ENCODE assay signal across 8 cellular contexts in the genomic region with DNA sequence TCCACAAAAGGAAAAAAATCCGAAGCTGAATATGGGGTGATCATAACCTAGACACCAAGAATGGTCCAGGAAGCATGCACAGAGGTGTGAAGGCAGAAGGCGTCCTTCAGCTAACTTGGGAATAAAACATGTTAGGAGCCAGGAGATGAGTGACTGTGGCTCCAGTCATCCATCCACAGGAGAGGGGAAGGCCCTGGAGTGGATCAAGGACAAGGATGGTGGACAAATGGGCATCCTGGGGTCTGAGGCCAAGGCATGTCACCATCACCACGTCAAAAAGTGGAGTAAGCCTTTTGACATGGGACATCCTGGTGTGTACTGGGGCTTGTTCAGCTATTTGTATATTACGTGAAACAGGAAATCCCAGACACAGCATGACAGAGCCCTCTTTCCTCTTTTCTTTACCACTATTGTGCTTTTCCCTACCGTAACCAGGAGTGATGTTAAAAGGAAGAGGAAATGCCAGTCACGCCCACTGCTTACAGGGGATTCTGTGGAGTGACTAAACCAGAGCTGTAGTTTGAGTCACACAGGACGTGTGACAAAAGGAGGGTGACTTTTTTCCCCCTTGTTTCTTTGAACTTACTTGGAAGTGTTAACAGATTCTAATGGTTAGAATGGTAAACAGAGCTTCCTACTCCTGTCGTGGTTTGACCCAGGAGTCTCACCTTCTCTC. TPM values are rescaled to one million over a fixed set of nuclear protein-coding genes. Genes with fewer than 3 reads are reported as not detected.
DNase-seq lines count a peak whose midpoint lies in the region; ATAC-seq and TF ChIP-seq lines count a peak whose summit lies in the region.

No MANE protein-coding gene starts in this region.

- H3K27me3 Mint-ChIP-seq in neural crest cell (ENCODE audit: low read depth): no peaks in the 10 kb centered on the region

- peak; percentile 54 for ATAC-seq in HG03064 (IDR thresholded peaks at IDR 0.05; ENCODE audit: low read depth, unreplicated experiment)
- ATAC-seq in GM18519 (IDR thresholded peaks at IDR 0.05; ENCODE audit: low FRiP score, unreplicated experiment): no peak

- WGBS in SK-N-SH (ENCODE audit: low lambda C conversion rate): 44% methylated on average over 8 of the region's 8 CpGs

- no peak overlapping the region for H3K4me2 ChIP-seq in SK-N-SH

- TF ChIP-seq EP300 in SK-N-SH (IDR thresholded peaks at IDR 0.05; ENCODE audit: borderline replicate concordance in 1 of 2, low read depth in 1 of 2, low read length in 1 of 2): no peak

- CTCF ChIA-PET in SK-N-SH (lab: Yijun Ruan, JAX): no interaction called here

- H3K27me3 ChIP-seq in effector memory CD4-positive, alpha-beta T cell (replicated peaks; ENCODE audit: control insufficient read depth, insufficient read depth, low read length, poor library complexity, severe bottlenecking): no peaks in the 10 kb centered on the region
- H3K27me3 ChIP-seq in SK-N-SH (ENCODE audit: insufficient read depth): no peaks in the 10 kb centered on the region; the same call in 1 of the 2 replicates

- H3K9me2 ChIP-seq in SK-N-SH: no peaks in the 10 kb centered on the region

- no peaks in the 10 kb centered on the region for H3K36me3 ChIP-seq in effector memory CD4-positive, alpha-beta T cell (ENCODE audit: control insufficient read depth, insufficient read depth, low read length)
- no peaks in the 10 kb centered on the region for H3K36me3 ChIP-seq in SK-N-SH (replicated peaks in 1 of 2; ENCODE audit: control insufficient read depth in 1 of 2, insufficient read depth in 2 of 2, low read length in 1 of 2)

- peaks cover 12% of the 10 kb centered on the region for H3K4me1 ChIP-seq in effector memory CD4-positive, alpha-beta T cell (ENCODE audit: control insufficient read depth, insufficient read depth, low read length, poor library complexity, severe bottlenecking)
- no peaks in the 10 kb centered on the region; a peak in 1 of 4 replicates for H3K4me1 ChIP-seq in SK-N-SH (ENCODE audit: control insufficient read depth in 1 of 2, insufficient read depth in 2 of 2, low read depth in 1 of 2, low read length in 1 of 2)

- no peak for TF ChIP-seq CTCF in neural crest cell (conservative IDR thresholded peaks at IDR 0.05)
- no peak for TF ChIP-seq CTCF in SK-N-SH (IDR thresholded peaks at IDR 0.05)

- no peak overlapping the region for H3K4me3 ChIP-seq in effector memory CD4-positive, alpha-beta T cell (ENCODE audit: insufficient read depth, low read depth, low read length, poor library complexity, severe bottlenecking)
- no peak overlapping the region for H3K4me3 ChIP-seq in SK-N-SH (ENCODE audit: low read depth in 2 of 2, low read length in 1 of 2)

- peak overlapping the region; percentile 66 for H3K27ac ChIP-seq in effector memory CD4-positive, alpha-beta T cell (ENCODE audit: insufficient read depth, low read length, poor library complexity, severe bottlenecking)
- no peak overlapping the region for H3K27ac ChIP-seq in SK-N-SH (ENCODE audit: low read depth in 2 of 2, low read length in 1 of 2)

- POLR2A ChIA-PET in SK-N-SH (lab: Yijun Ruan, JAX): no interaction called here

- peak; percentile 52 for DNase-seq in activated T-cell treated with anti-CD3 and anti-CD28 coated beads for 24 hours (ENCODE audit: low read depth)
- no peak for DNase-seq in activated T-cell treated with anti-CD3 and anti-CD28 coated beads, Interleukin-2, amount 50 U/mL, for 1 hour
- peak; percentile 78 for DNase-seq in SW480 (ENCODE audit: low spot score)
- peak in 1 of 3 donors; percentile 53 for DNase-seq in effector memory CD4-positive, alpha-beta T cell
- no peak for DNase-seq in neural crest cell (ENCODE audit: low read depth, low spot score)
- DNase-seq in SK-N-SH: no peak

- H3F3A ChIP-seq in SK-N-SH (replicated peaks; ENCODE audit: insufficient read depth): no peaks in the 10 kb centered on the region

- H4K20me1 ChIP-seq in SK-N-SH (ENCODE audit: insufficient read depth): no peaks in the 10 kb centered on the region

- H3K36me3 Mint-ChIP-seq in neural crest cell (ENCODE audit: low read depth): no peaks in the 10 kb centered on the region

- H3K9ac ChIP-seq in SK-N-SH: no peak overlapping the region

- H3K9me3 Mint-ChIP-seq in neural crest cell: no peaks in the 10 kb centered on the region

- no peak overlapping the region for H2AFZ ChIP-seq in SK-N-SH (ENCODE audit: low read depth)

- TF ChIP-seq RAD21 in SK-N-SH (IDR thresholded peaks at IDR 0.05; ENCODE audit: low read length): no peak

- H3K4me1 Mint-ChIP-seq in neural crest cell: peaks cover 10% of the 10 kb centered on the region

- no peak overlapping the region for H3K4me3 Mint-ChIP-seq in neural crest cell

- H3K9me3 ChIP-seq in effector memory CD4-positive, alpha-beta T cell (ENCODE audit: control insufficient read depth, low read length): no peaks in the 10 kb centered on the region
- no peaks in the 10 kb centered on the region for H3K9me3 ChIP-seq in SK-N-SH

- H3K27ac Mint-ChIP-seq in neural crest cell (ENCODE audit: unreplicated experiment): peak overlapping the region; percentile 53

- no peaks in the 10 kb centered on the region for H3K79me2 ChIP-seq in SK-N-SH (ENCODE audit: insufficient read depth)

TF ChIP-seq in SK-N-SH, 30 proteins besides CTCF, POLR2A, EP300 and RAD21:
- TF ChIP-seq, protein P1, sequence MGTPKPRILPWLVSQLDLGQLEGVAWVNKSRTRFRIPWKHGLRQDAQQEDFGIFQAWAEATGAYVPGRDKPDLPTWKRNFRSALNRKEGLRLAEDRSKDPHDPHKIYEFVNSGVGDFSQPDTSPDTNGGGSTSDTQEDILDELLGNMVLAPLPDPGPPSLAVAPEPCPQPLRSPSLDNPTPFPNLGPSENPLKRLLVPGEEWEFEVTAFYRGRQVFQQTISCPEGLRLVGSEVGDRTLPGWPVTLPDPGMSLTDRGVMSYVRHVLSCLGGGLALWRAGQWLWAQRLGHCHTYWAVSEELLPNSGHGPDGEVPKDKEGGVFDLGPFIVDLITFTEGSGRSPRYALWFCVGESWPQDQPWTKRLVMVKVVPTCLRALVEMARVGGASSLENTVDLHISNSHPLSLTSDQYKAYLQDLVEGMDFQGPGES (IDR thresholded peaks at IDR 0.05; ENCODE audit: low read depth, low read length): no peak
- TF ChIP-seq MEF2A (IDR thresholded peaks at IDR 0.05; ENCODE audit: borderline replicate concordance, low read depth) (no peak), GATA2 (CRISPR knock-in tag; IDR thresholded peaks at IDR 0.05) (no peak), NFIC (IDR thresholded peaks at IDR 0.05; ENCODE audit: borderline replicate concordance) (no peak)
- TF ChIP-seq, protein P2, sequence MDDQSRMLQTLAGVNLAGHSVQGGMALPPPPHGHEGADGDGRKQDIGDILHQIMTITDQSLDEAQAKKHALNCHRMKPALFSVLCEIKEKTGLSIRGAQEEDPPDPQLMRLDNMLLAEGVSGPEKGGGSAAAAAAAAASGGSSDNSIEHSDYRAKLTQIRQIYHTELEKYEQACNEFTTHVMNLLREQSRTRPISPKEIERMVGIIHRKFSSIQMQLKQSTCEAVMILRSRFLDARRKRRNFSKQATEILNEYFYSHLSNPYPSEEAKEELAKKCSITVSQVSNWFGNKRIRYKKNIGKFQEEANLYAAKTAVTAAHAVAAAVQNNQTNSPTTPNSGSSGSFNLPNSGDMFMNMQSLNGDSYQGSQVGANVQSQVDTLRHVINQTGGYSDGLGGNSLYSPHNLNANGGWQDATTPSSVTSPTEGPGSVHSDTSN (IDR thresholded peaks at IDR 0.05): no peak

RNA-seq across cellular contexts. Expression of a gene that starts 15.4 kb away (rescaled TPM):
- not detected in 2 replicates for total RNA-seq in neural crest cell
- polyA plus RNA-seq in SK-N-SH (2012; rRNA removed): 0.08 and 0.10 TPM in 2 replicates
- polyA plus RNA-seq in SK-N-SH (2012; cell fraction: cytosol; rRNA removed): 0.06 and 0.17 TPM in 2 replicates
- 0.13 and 0.35 TPM in 2 replicates for polyA plus RNA-seq in SK-N-SH (2012; cell fraction: nucleus; rRNA removed)

RNA-seq across cellular contexts. Expression of a gene that starts 57.4 kb away (rescaled TPM):
- total RNA-seq in neural crest cell: 45.0 and 45.5 TPM in 2 replicates
- 12.5 and 20.7 TPM in 2 replicates for polyA plus RNA-seq in SK-N-SH (2012; rRNA removed)
- 14.1 and 15.4 TPM in 2 replicates for polyA plus RNA-seq in SK-N-SH (2012; cell fraction: cytosol; rRNA removed)
- polyA plus RNA-seq in SK-N-SH (2012; cell fraction: nucleus; rRNA removed): 14.7 and 43.1 TPM in 2 replicates

RNA-seq across cellular contexts. Expression of a gene that starts 57.7 kb away (rescaled TPM):
- 30.4 and 34.2 TPM in 2 replicates for total RNA-seq in neural crest cell
- 8.3 and 12.4 TPM in 2 replicates for polyA plus RNA-seq in SK-N-SH (2012; rRNA removed)
- polyA plus RNA-seq in SK-N-SH (2012; cell fraction: cytosol; rRNA removed): 8.6 and 8.7 TPM in 2 replicates
- 20.7 and 21.4 TPM in 2 replicates for polyA plus RNA-seq in SK-N-SH (2012; cell fraction: nucleus; rRNA removed)

Comparison
In these comparisons a context has a peak if more than half of its experiments do, and no peak if none do; other contexts are left out.
1. DNase-seq: peak in activated T-cell treated with anti-CD3 and anti-CD28 coated beads for 24 hours (single experiment) and SW480 (single experiment); none in activated T-cell treated with anti-CD3 and anti-CD28 coated beads, Interleukin-2, amount 50 U/mL, for 1 hour (single experiment), neural crest cell (single experiment) and SK-N-SH (single experiment).